In the genomic region with DNA sequence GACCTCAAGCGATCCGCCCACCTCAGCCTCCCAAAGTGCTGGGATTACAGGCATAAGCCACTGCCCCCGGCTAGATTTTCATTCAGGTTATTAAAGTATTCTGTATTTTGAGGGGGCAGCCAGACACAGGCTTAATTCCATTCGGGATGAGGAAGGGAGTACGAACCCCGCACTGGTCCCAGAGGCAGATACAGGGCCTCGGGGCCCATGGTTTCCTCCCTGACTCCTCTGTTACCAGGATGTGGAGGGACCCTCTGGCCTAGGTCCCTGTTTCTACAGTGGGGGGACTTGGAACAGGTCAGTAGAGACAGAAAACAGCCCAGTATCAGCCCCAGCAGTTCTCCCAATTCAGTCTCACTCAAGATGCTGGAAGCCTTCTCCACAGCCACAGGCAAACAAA, we compare ENCODE assay signal across 16 cellular contexts. TPM values are rescaled to one million over a fixed set of nuclear protein-coding genes. Genes with fewer than 3 reads are reported as not detected.
DNase-seq lines count a peak whose midpoint lies in the region; ATAC-seq lines count a peak whose summit lies in the region.
"Had no signal": no experiment of that assay in that cellular context is flagged by ENCODE, and none has a peak within 500 bp of the region (broad histone marks: within the 10 kb centered on the region; RNA-seq: fewer than 3 reads in every experiment).

No MANE protein-coding gene starts in this region.

- no peaks in the 10 kb centered on the region for H3K27me3 Mint-ChIP-seq in stimulated activated naive CD8-positive, alpha-beta T cell treated with anti-CD3 and anti-CD28 coated beads, Interleukin-15, Interleukin-2, amounts not matched to agents 100 ng/mL and 50 ng/mL, for 24 hours
- no peaks in the 10 kb centered on the region for H3K27me3 Mint-ChIP-seq in activated naive CD8-positive, alpha-beta T cell
- H3K27me3 Mint-ChIP-seq in naive thymus-derived CD8-positive, alpha-beta T cell, result no peaks in the 10 kb centered on the region
- H3K27me3 Mint-ChIP-seq: IgD-negative memory B cell had no signal

- H3K4me3 Mint-ChIP-seq in stimulated activated naive CD8-positive, alpha-beta T cell treated with anti-CD3 and anti-CD28 coated beads, Interleukin-15, Interleukin-2, amounts not matched to agents 100 ng/mL and 50 ng/mL, for 24 hours, result no peak overlapping the region
- no peak overlapping the region for H3K4me3 Mint-ChIP-seq in activated naive CD8-positive, alpha-beta T cell
- H3K4me3 Mint-ChIP-seq in naive thymus-derived CD8-positive, alpha-beta T cell, result peak overlapping the region in 5 of 10 donors; percentile 36 to 88 (median 79)
- H3K4me3 Mint-ChIP-seq: activated T-helper 1 cell treated with anti-CD3 and anti-CD28 coated beads, Interleukin-12 subunit alpha, Interleukin-12 subunit beta, Interleukin-2, Interleukin-4 antibody, amounts not matched to agents 30 ng/mL and 10 ng/mL and 1 ng/mL, durations not matched to agents 14 hours and 24 hours and 36 hours had no signal

- POLR2A ChIA-PET in naive thymus-derived CD8-positive, alpha-beta T cell (lab: Charles Lee), result interaction anchor here (0.7 to 3.4 kb wide), 15 partner anchors 8 to 203 kb away, joined by 3 to 56 read pairs (median 5); partner anchors contain the start of genes CEP95, DDX5 and PECAM1

- peaks cover 39% of the 10 kb centered on the region for H3K4me1 Mint-ChIP-seq in stimulated activated naive CD8-positive, alpha-beta T cell treated with anti-CD3 and anti-CD28 coated beads, Interleukin-15, Interleukin-2, amounts not matched to agents 100 ng/mL and 50 ng/mL, for 24 hours (ENCODE audit: low read depth)
- H3K4me1 Mint-ChIP-seq in activated naive CD8-positive, alpha-beta T cell (ENCODE audit: low read depth), result peaks cover 39% of the 10 kb centered on the region
- peaks cover 10 to 58% (median 36%) of the 10 kb centered on the region in 4 donors for H3K4me1 Mint-ChIP-seq in naive thymus-derived CD8-positive, alpha-beta T cell

- DNase-seq in stimulated activated naive CD8-positive, alpha-beta T cell treated with anti-CD3 and anti-CD28 coated beads, Interleukin-15, Interleukin-2, amounts not matched to agents 100 U/mL and 50 U/mL, for 24 hours, result no peak
- no peak for DNase-seq in naive thymus-derived CD8-positive, alpha-beta T cell
- DNase-seq in central memory CD4-positive, alpha-beta T cell, result no peak
- DNase-seq: brain microvascular endothelial cell; gastrocnemius medialis; hippocampal formation; NCI-H524 treated with DMSO at 0.1 percent for 48 hours; NK-92 treated with Interleukin-12 subunit alpha and Interleukin-12 subunit beta, amount 100 ng/mL, for 24 hours had no signal

- no peak for ATAC-seq in stimulated activated naive CD8-positive, alpha-beta T cell treated with anti-CD3 and anti-CD28 coated beads, Interleukin-15, Interleukin-2, amounts not matched to agents 100 U/mL and 50 U/mL, for 24 hours
- ATAC-seq in naive thymus-derived CD8-positive, alpha-beta T cell, result no peak
- ATAC-seq in HG03460 (IDR thresholded peaks at IDR 0.05; ENCODE audit: unreplicated experiment), result no peak
- ATAC-seq in GM21528 (IDR thresholded peaks at IDR 0.05; ENCODE audit: low FRiP score, unreplicated experiment), result no peak
- ATAC-seq: gastrocnemius medialis, Panc1 had no signal

- H3K27ac Mint-ChIP-seq in stimulated activated naive CD8-positive, alpha-beta T cell treated with anti-CD3 and anti-CD28 coated beads, Interleukin-15, Interleukin-2, amounts not matched to agents 100 ng/mL and 50 ng/mL, for 24 hours, result peak overlapping the region; percentile 87
- H3K27ac Mint-ChIP-seq in activated naive CD8-positive, alpha-beta T cell, result peak overlapping the region; percentile 16
- peak overlapping the region; percentile 94 to 99 (median 98) for H3K27ac Mint-ChIP-seq in naive thymus-derived CD8-positive, alpha-beta T cell
- H3K27ac Mint-ChIP-seq: activated T-helper 1 cell treated with anti-CD3 and anti-CD28 coated beads, Interleukin-12 subunit alpha, Interleukin-12 subunit beta, Interleukin-2, Interleukin-4 antibody, amounts not matched to agents 30 ng/mL and 10 ng/mL and 1 ng/mL, durations not matched to agents 14 hours and 24 hours and 36 hours had no signal

- no peaks in the 10 kb centered on the region for H3K9me3 Mint-ChIP-seq in stimulated activated naive CD8-positive, alpha-beta T cell treated with anti-CD3 and anti-CD28 coated beads, Interleukin-15, Interleukin-2, amounts not matched to agents 100 ng/mL and 50 ng/mL, for 24 hours
- H3K9me3 Mint-ChIP-seq in activated naive CD8-positive, alpha-beta T cell (ENCODE audit: low read depth), result no peaks in the 10 kb centered on the region
- no peaks in the 10 kb centered on the region for H3K9me3 Mint-ChIP-seq in naive thymus-derived CD8-positive, alpha-beta T cell
- H3K9me3 Mint-ChIP-seq: activated T-helper 1 cell treated with anti-CD3 and anti-CD28 coated beads, Interleukin-12 subunit alpha, Interleukin-12 subunit beta, Interleukin-2, Interleukin-4 antibody, amounts not matched to agents 30 ng/mL and 10 ng/mL and 1 ng/mL, durations not matched to agents 14 hours and 24 hours and 36 hours; IgD-negative memory B cell had no signal

- H3K36me3 Mint-ChIP-seq in stimulated activated naive CD8-positive, alpha-beta T cell treated with anti-CD3 and anti-CD28 coated beads, Interleukin-15, Interleukin-2, amounts not matched to agents 100 ng/mL and 50 ng/mL, for 24 hours (ENCODE audit: low read depth), result peaks cover 5% of the 10 kb centered on the region
- peaks cover 3% of the 10 kb centered on the region for H3K36me3 Mint-ChIP-seq in activated naive CD8-positive, alpha-beta T cell
- peaks cover 4 to 74% (median 15%) of the 10 kb centered on the region in 3 donors for H3K36me3 Mint-ChIP-seq in naive thymus-derived CD8-positive, alpha-beta T cell

RNA-seq across cellular contexts. Expression of gene PECAM1, which starts 42.0 kb away (rescaled TPM):
- total RNA-seq in naive thymus-derived CD8-positive, alpha-beta T cell, result 100 to 1,000 TPM; 172 to 177 TPM
- 100 to 1,000 TPM; 168 to 264 (median 187) TPM for polyA plus RNA-seq in naive thymus-derived CD8-positive, alpha-beta T cell
- total RNA-seq: SJSA1 had no signal

Comparison
In these comparisons a context has a peak if more than half of its experiments do, and no peak if none do; other contexts are left out.
1. H3K27ac Mint-ChIP-seq: peak in every context shown above with its lines; median percentile 98 in naive thymus-derived CD8-positive, alpha-beta T cell; 87 in stimulated activated naive CD8-positive, alpha-beta T cell treated with anti-CD3 and anti-CD28 coated beads, Interleukin-15, Interleukin-2, amounts not matched to agents 100 ng/mL and 50 ng/mL, for 24 hours; 16 in activated naive CD8-positive, alpha-beta T cell.